Comparison of ENCODE assay signal across 8 cellular contexts in genomic region chr15:77966540-77967290, GRCh38.
DNase-seq lines count a peak whose midpoint lies in the region; ATAC-seq, FAIRE-seq and TF ChIP-seq lines count a peak whose summit lies in the region.

No MANE protein-coding gene starts in this region.

- H3K4me3 ChIP-seq in SJCRH30 (no peak overlapping the region), small intestine (ENCODE audit: low read depth in 1 of 2, low read length in 2 of 2) (no peak overlapping the region)

- no peaks in the 10 kb centered on the region for H3K27me3 ChIP-seq in CD4-positive, alpha-beta T cell (ENCODE audit: control insufficient read depth, insufficient read depth, low read length)
- no peaks in the 10 kb centered on the region for H3K27me3 ChIP-seq in SJCRH30
- no peaks in the 10 kb centered on the region for H3K27me3 ChIP-seq in small intestine (ENCODE audit: control insufficient read depth in 2 of 2, insufficient read depth in 2 of 2, low read length in 2 of 2)

- no peak overlapping the region for H3K27ac ChIP-seq in CD4-positive, alpha-beta T cell (ENCODE audit: low read depth, low read length)
- H3K27ac ChIP-seq in SJCRH30 (no peak overlapping the region), small intestine (ENCODE audit: low read depth in 1 of 2, low read length in 1 of 2) (no peak overlapping the region)

- peak; percentile 44 for ATAC-seq in CD4-positive, alpha-beta T cell (ENCODE audit: poor library complexity)
- no peak for ATAC-seq in HG03196 (IDR thresholded peaks at IDR 0.05; ENCODE audit: unreplicated experiment)
- no peak for ATAC-seq in GM18909 (IDR thresholded peaks at IDR 0.05; ENCODE audit: poor library complexity, unreplicated experiment)

- H3K4me1 Mint-ChIP-seq in CD4-positive, alpha-beta T cell (ENCODE audit: low read depth) = no peaks in the 10 kb centered on the region

- intact Hi-C loops in CD4-positive, alpha-beta T cell (cut with DNase I, micrococcal nuclease) = loop anchor here (1.0 kb wide), 1 partner anchor 142 kb away; no protein-coding TSS in a partner anchor

- H3K9me3 ChIP-seq in CD4-positive, alpha-beta T cell (ENCODE audit: control insufficient read depth, low read length) = no peaks in the 10 kb centered on the region
- H3K9me3 ChIP-seq in SJCRH30 (replicated peaks) (peaks cover 8% of the 10 kb centered on the region; the same call in 1 of the 2 replicates), small intestine (ENCODE audit: control insufficient read depth, low read depth) (no peaks in the 10 kb centered on the region)

- no peaks in the 10 kb centered on the region for H3K27me3 Mint-ChIP-seq in CD4-positive, alpha-beta T cell

- H3K4me1 ChIP-seq in SJCRH30 (peaks cover 3% of the 10 kb centered on the region; the same call in 1 of the 2 replicates), small intestine (ENCODE audit: control insufficient read depth in 2 of 2, insufficient read depth in 1 of 2, low read depth in 1 of 2, low read length in 1 of 2) (no peaks in the 10 kb centered on the region)

- WGBS in small intestine, 3 donors = 9 to 14% (median 10%) methylated on average over 4 of the region's 4 CpGs

- H3K36me3 ChIP-seq in SJCRH30 = no peaks in the 10 kb centered on the region
- H3K36me3 ChIP-seq in small intestine (ENCODE audit: control insufficient read depth in 2 of 2, insufficient read depth in 2 of 2, low read length in 2 of 2) = no peaks in the 10 kb centered on the region

- POLR2A ChIA-PET in CD4-positive, alpha-beta T cell (lab: Charles Lee) = interaction anchor here (1.1 to 1.6 kb wide), 2 partner anchors 137 to 142 kb away, joined by 3 read pairs; no protein-coding TSS in a partner anchor

- CTCF ChIA-PET in CD4-positive, alpha-beta T cell (lab: Charles Lee) = interaction anchor here (1.5 to 2.9 kb wide), 2 partner anchors 141 to 146 kb away, joined by 5 to 27 read pairs; no protein-coding TSS in a partner anchor

- peak; percentile 90 for TF ChIP-seq CTCF in CD4-positive, alpha-beta T cell (IDR thresholded peaks at IDR 0.05)

- H3K36me3 Mint-ChIP-seq in CD4-positive, alpha-beta T cell (ENCODE audit: low read depth) = no peaks in the 10 kb centered on the region

- H3K9me3 Mint-ChIP-seq in CD4-positive, alpha-beta T cell = no peaks in the 10 kb centered on the region

- FAIRE-seq in small intestine (lab: Jason Lieb, UNC) = no peak

- H3K4me3 Mint-ChIP-seq in CD4-positive, alpha-beta T cell = no peak overlapping the region

- peak in 9 of 10 experiments; percentile 23 to 60 (median 41) for DNase-seq in CD4-positive, alpha-beta T cell
- peak; percentile 54 for DNase-seq in HCEC 1CT
- DNase-seq in SJCRH30 = peak; percentile 64 to 80
- DNase-seq in amniotic stem cell (lab: John Stamatoyannopoulos, UW) = peak; percentile 6
- DNase-seq in hepatic stellate cell (ENCODE audit: low spot score) = peak; percentile 78
- peak; percentile 27 for DNase-seq in small intestine

- no peak overlapping the region for H3K27ac Mint-ChIP-seq in CD4-positive, alpha-beta T cell

Comparison
In these comparisons a context has a peak if more than half of its experiments do, and no peak if none do; other contexts are left out.
1. DNase-seq: peak in every context shown above with its lines; median percentile 78 in hepatic stellate cell; 72 in SJCRH30; 54 in HCEC 1CT; 41 in CD4-positive, alpha-beta T cell; 27 in small intestine; 6 in amniotic stem cell.